1 cellular context compared by ENCODE assay signal in the genomic region with DNA sequence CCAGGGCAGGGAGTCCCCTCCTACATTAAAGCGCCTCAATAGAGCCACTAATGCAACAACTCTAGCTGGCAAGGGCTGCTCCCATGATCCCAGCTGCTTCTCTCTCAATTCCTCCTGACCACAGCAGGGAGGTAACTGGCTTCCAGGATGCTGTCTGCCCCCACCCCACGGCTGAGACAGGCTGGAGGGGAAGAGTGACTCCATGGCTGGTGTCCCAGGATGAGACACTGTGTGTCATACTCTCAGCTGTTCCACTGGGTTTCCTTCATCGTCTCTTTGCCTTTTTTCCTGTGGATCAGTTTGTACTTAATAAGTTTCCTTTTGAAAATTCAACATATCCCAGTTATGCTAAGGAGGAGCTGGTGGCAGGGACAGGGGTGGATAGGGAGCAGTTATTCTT.
TF ChIP-seq lines count a peak whose summit lies in the region.

No MANE protein-coding gene starts in this region.

TF ChIP-seq in IMR-90, 13 proteins besides CTCF, POLR2A, EP300 and RAD21:
- no peak for TF ChIP-seq RCOR1 (IDR thresholded peaks at IDR 0.05; ENCODE audit: insufficient replicate concordance, low read length)
- 0 out of 2 replicates have a peak, but pooled peaks have one; percentile 15 for TF ChIP-seq FOS (IDR thresholded peaks at IDR 0.05; ENCODE audit: low read depth, low read length)
